In genomic region chr19:47445937-47446402, GRCh38 we compare ENCODE assay signal across 8 cellular contexts. TPM values are rescaled to one million over a fixed set of nuclear protein-coding genes. Genes with fewer than 3 reads are reported as not detected.
DNase-seq lines count a peak whose midpoint lies in the region; ATAC-seq and TF ChIP-seq lines count a peak whose summit lies in the region.

No MANE protein-coding gene starts in this region.

- ATAC-seq in GM19328 (IDR thresholded peaks at IDR 0.05; ENCODE audit: unreplicated experiment) (no peak), HG03469 (IDR thresholded peaks at IDR 0.05; ENCODE audit: unreplicated experiment) (no peak)

- no peaks in the 10 kb centered on the region for H3K79me2 ChIP-seq in smooth muscle cell (ENCODE audit: low read depth)

- no peaks in the 10 kb centered on the region for H3F3A ChIP-seq in smooth muscle cell (ENCODE audit: low read depth)

- no peak for TF ChIP-seq CTCF in smooth muscle cell (IDR thresholded peaks at IDR 0.05; ENCODE audit: borderline replicate concordance, insufficient read depth, poor library complexity, severe bottlenecking)

- no peaks in the 10 kb centered on the region for H3K9me3 ChIP-seq in ES-I3 (ENCODE audit: control insufficient read depth, insufficient read depth, low read length)
- H3K9me3 ChIP-seq in smooth muscle cell (replicated peaks; ENCODE audit: low read depth) = no peaks in the 10 kb centered on the region

- no peaks in the 10 kb centered on the region for H4K20me1 ChIP-seq in smooth muscle cell (ENCODE audit: low read depth)

- H3K4me2 ChIP-seq in smooth muscle cell = no peak overlapping the region

- H3K9ac ChIP-seq in ES-I3 (ENCODE audit: low read depth, low read length) (peak overlapping the region; percentile 74; the same call in 1 of the 2 replicates), smooth muscle cell (ENCODE audit: low read depth) (no peak overlapping the region)

- H3K27me3 ChIP-seq in smooth muscle cell (ENCODE audit: low read depth) = peaks cover 73% of the 10 kb centered on the region

- H3K4me1 ChIP-seq in ES-I3 (ENCODE audit: insufficient read depth, low read length) = peaks cover 11% of the 10 kb centered on the region
- H3K4me1 ChIP-seq in smooth muscle cell (ENCODE audit: low read depth) = no peaks in the 10 kb centered on the region

- DNase-seq in NCI-H2227 (lab: John Stamatoyannopoulos, UW; ENCODE audit: unreplicated experiment) = peak; percentile 68
- DNase-seq in activated CD8-positive, alpha-beta memory T cell treated with anti-CD3 and anti-CD28 coated beads for 24 hours = peak; percentile 68
- DNase-seq in germinal center (ENCODE audit: low spot score) = peak; percentile 44
- peak; percentile 53 to 85 for DNase-seq in stimulated activated CD4-positive, alpha-beta T cell treated with anti-CD3 and anti-CD28 coated beads, Interleukin-1b, Interleukin-23, amount 100 ng/mL, for 4 hours (ENCODE audit: low read depth in 2 of 2)
- DNase-seq in smooth muscle cell (lab: John Stamatoyannopoulos, UW; ENCODE audit: unreplicated experiment) = no peak

- H2AFZ ChIP-seq in smooth muscle cell (ENCODE audit: low read depth) = no peak overlapping the region

- 18% methylated on average over 7 of the region's 22 CpGs for WGBS in smooth muscle cell (ENCODE audit: low lambda C conversion rate)

- no peaks in the 10 kb centered on the region for H3K36me3 ChIP-seq in ES-I3 (ENCODE audit: insufficient read depth, low read length)
- no peaks in the 10 kb centered on the region for H3K36me3 ChIP-seq in smooth muscle cell (ENCODE audit: low read depth)

- H3K4me3 ChIP-seq in smooth muscle cell = no peak overlapping the region

- no peak overlapping the region for H3K27ac ChIP-seq in smooth muscle cell (ENCODE audit: low read depth)

RNA-seq across cellular contexts. Expression of gene SLC8A2, which starts 25.7 kb away (rescaled TPM):
- total RNA-seq in smooth muscle cell = 0.22 and 0.31 TPM in 2 replicates
- polyA plus RNA-seq in smooth muscle cell = 0.50 and 0.62 TPM in 2 replicates

RNA-seq across cellular contexts. Expression of gene MEIS3, which starts 26.6 kb away (rescaled TPM):
- total RNA-seq in smooth muscle cell = 49.7 and 59.0 TPM in 2 replicates
- 111 and 141 TPM in 2 replicates for polyA plus RNA-seq in smooth muscle cell

RNA-seq across cellular contexts. Expression of gene KPTN, which starts 38.0 kb away (rescaled TPM):
- 3.4 and 12.2 TPM in 2 replicates for total RNA-seq in smooth muscle cell
- polyA plus RNA-seq in smooth muscle cell = 10.6 and 15.5 TPM in 2 replicates
